1 cellular context compared by ENCODE assay signal in genomic region chr2:169082995-169083394, GRCh38.
TF ChIP-seq lines count a peak whose summit lies in the region.

No MANE protein-coding gene starts in this region.

TF ChIP-seq in HepG2, 621 proteins besides CTCF, POLR2A, EP300 and RAD21 (continued from another document):
- TF ChIP-seq IRF1 (CRISPR knock-in tag; IDR thresholded peaks at IDR 0.05; ENCODE audit: low read depth) = no peak
- no peak for TF ChIP-seq ZNF234 (CRISPR knock-in tag; conservative IDR thresholded peaks at IDR 0.05)
- TF ChIP-seq RERE (CRISPR knock-in tag; IDR thresholded peaks at IDR 0.05; ENCODE audit: low read depth) = no peak
- no peak for TF ChIP-seq PCBP1 (IDR thresholded peaks at IDR 0.05; ENCODE audit: borderline replicate concordance, low read depth, low read length)
- no peak for TF ChIP-seq SRF (IDR thresholded peaks at IDR 0.05; ENCODE audit: low read depth, low read length)
- TF ChIP-seq XRCC5 (optimal IDR thresholded peaks at IDR 0.05; ENCODE audit: low read length) = no peak
- no peak for TF ChIP-seq ZNF879 (CRISPR knock-in tag; IDR thresholded peaks at IDR 0.05)
- TF ChIP-seq SSRP1 (CRISPR knock-in tag; IDR thresholded peaks at IDR 0.05) = no peak
- no peak for TF ChIP-seq ZBTB1 (CRISPR knock-in tag; IDR thresholded peaks at IDR 0.05; ENCODE audit: borderline replicate concordance)
- TF ChIP-seq ZNF557 (CRISPR knock-in tag; IDR thresholded peaks at IDR 0.05) = no peak
- TF ChIP-seq CEBPG (CRISPR knock-in tag; IDR thresholded peaks at IDR 0.05) = no peak
- TF ChIP-seq PAXIP1 (CRISPR knock-in tag; conservative IDR thresholded peaks at IDR 0.05) = no peak
- TF ChIP-seq SIN3B (IDR thresholded peaks at IDR 0.05; ENCODE audit: low read length) = no peak
- no peak for TF ChIP-seq ZFY (CRISPR knock-in tag; IDR thresholded peaks at IDR 0.05)
- TF ChIP-seq ZNF17 (CRISPR knock-in tag; IDR thresholded peaks at IDR 0.05) = no peak
- no peak for TF ChIP-seq ZNF660 (CRISPR knock-in tag; IDR thresholded peaks at IDR 0.05; ENCODE audit: borderline replicate concordance, low read depth)
- no peak for TF ChIP-seq SRSF9 (IDR thresholded peaks at IDR 0.05; ENCODE audit: borderline replicate concordance, insufficient read depth, low read depth, low read length, poor library complexity, severe bottlenecking)
TF ChIP-seq in HepG2: peak in this region for 0.
